Comparison of ENCODE assay signal across 25 cellular contexts in genomic region chr1:57844382-57844980, GRCh38.
"Had no signal": no experiment of that assay in that cellular context is flagged by ENCODE, and none has a peak within 500 bp of the region (broad histone marks: within the 10 kb centered on the region; RNA-seq: fewer than 3 reads in every experiment).

No MANE protein-coding gene starts in this region.

- H3K9me3 Mint-ChIP-seq: stimulated activated effector memory CD8-positive, alpha-beta T cell treated with anti-CD3 and anti-CD28 coated beads, Interleukin-12 subunit alpha, Interleukin-12 subunit beta, amount 100 ng/mL, for 72 hours had no signal

- H3K36me3 ChIP-seq: esophagus muscularis mucosa, pancreas, suprapubic skin, thyroid gland had no signal

- H3K4me3 ChIP-seq: esophagus muscularis mucosa, lung, pancreas, suprapubic skin, thyroid gland had no signal

- H3K4me3 Mint-ChIP-seq: endodermal cell; immature natural killer cell; naive B cell; nephron; stimulated activated effector memory CD8-positive, alpha-beta T cell treated with anti-CD3 and anti-CD28 coated beads, Interleukin-12 subunit alpha, Interleukin-12 subunit beta, amount 100 ng/mL, for 72 hours; type B pancreatic cell had no signal

- H3K27me3 Mint-ChIP-seq: type B pancreatic cell had no signal

- H3K36me3 Mint-ChIP-seq: immature natural killer cell; naive B cell; stimulated activated effector memory CD8-positive, alpha-beta T cell treated with anti-CD3 and anti-CD28 coated beads, Interleukin-12 subunit alpha, Interleukin-12 subunit beta, amount 100 ng/mL, for 72 hours; type B pancreatic cell had no signal

- H3K27ac ChIP-seq: esophagus muscularis mucosa, pancreas, suprapubic skin, thyroid gland had no signal

- H3K4me1 Mint-ChIP-seq: immature natural killer cell; naive B cell; nephron; stimulated activated effector memory CD8-positive, alpha-beta T cell treated with anti-CD3 and anti-CD28 coated beads, Interleukin-12 subunit alpha, Interleukin-12 subunit beta, amount 100 ng/mL, for 72 hours had no signal

- H3K9me3 ChIP-seq: pancreas, suprapubic skin, thyroid gland had no signal

- DNase-seq: effector CD4-positive, alpha-beta T cell; endodermal cell; immature natural killer cell; kidney; left colon; left ventricle myocardium superior; mesendoderm; naive B cell; occipital lobe; pancreas; right cardiac atrium; stimulated activated CD4-positive, alpha-beta T cell treated with anti-CD3 and anti-CD28 coated beads, Interleukin-4, amount 100 ng/mL, for 1 hour; stimulated activated CD8-positive, alpha-beta memory T cell treated with anti-CD3 and anti-CD28 coated beads, Interleukin-4, amount 100 ng/mL, for 48 hours; stimulated activated naive CD8-positive, alpha-beta T cell treated with anti-CD3 and anti-CD28 coated beads, Interleukin-15, Interleukin-2, amounts not matched to agents 100 U/mL and 50 U/mL, for 24 hours; thyroid gland had no signal

- H3K27ac Mint-ChIP-seq: endodermal cell; immature natural killer cell; naive B cell; nephron; progenitor cell of endocrine pancreas; stimulated activated effector memory CD8-positive, alpha-beta T cell treated with anti-CD3 and anti-CD28 coated beads, Interleukin-12 subunit alpha, Interleukin-12 subunit beta, amount 100 ng/mL, for 72 hours; type B pancreatic cell had no signal

- FAIRE-seq: colon, endothelial cell of umbilical vein, kidney, pancreas, urothelium cell line had no signal

- H3K27me3 ChIP-seq: esophagus muscularis mucosa, pancreas, suprapubic skin, thyroid gland had no signal

- H3K4me1 ChIP-seq: esophagus muscularis mucosa, pancreas, suprapubic skin, thyroid gland had no signal
